26 cellular contexts compared by ENCODE assay signal in the genomic region with DNA sequence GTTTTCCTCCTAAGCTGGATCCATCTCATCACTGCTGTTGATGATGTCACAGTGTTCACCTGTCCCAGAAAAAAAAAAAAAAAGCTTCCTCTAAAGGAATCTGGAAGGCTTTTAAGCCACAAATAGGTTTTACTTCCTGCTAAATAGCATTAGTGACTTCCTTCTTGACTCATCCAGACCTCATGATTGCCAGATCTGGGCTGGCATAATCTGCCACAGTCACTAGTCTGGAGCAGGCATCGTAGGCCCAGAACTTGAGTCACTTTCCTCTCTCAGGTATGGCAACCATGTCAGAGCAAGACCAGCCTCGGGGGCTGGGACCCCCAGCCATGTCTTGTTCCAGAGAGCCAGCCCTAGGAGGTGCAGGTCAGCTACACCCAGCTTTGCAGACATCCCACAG.
DNase-seq lines count a peak whose midpoint lies in the region; ATAC-seq and TF ChIP-seq lines count a peak whose summit lies in the region.
"Had no signal": no experiment of that assay in that cellular context is flagged by ENCODE, and none has a peak within 500 bp of the region (broad histone marks: within the 10 kb centered on the region; RNA-seq: fewer than 3 reads in every experiment).

No MANE protein-coding gene starts in this region.

- H3K4me3 ChIP-seq in PC-9: no peak overlapping the region
- H3K4me3 ChIP-seq in lung: no peak overlapping the region
- H3K4me3 ChIP-seq: dorsolateral prefrontal cortex, gastroesophageal sphincter, K562, left ventricle myocardium inferior, MG63, skin epidermis, thyroid gland had no signal

- H2AFZ ChIP-seq in PC-9: no peak overlapping the region

- intact Hi-C loops in PC-9 (cut with micrococcal nuclease; ENCODE audit: unreplicated experiment): no loop called here

- DNase-seq in Caki2 (ENCODE audit: low read depth) (peak; percentile 4), KBM-7 (peak; percentile 25), PC-9 (peak; percentile 9 to 48), lung (ENCODE audit: low spot score) (no peak), T-helper 1 cell (no peak)
- DNase-seq in activated CD8-positive, alpha-beta memory T cell treated with anti-CD3 and anti-CD28 coated beads for 24 hours: no peak
- no peak for DNase-seq in activated CD4-positive, alpha-beta T cell treated with anti-CD3 and anti-CD28 coated beads for 4 hours
- DNase-seq: activated CD4-positive, alpha-beta T cell treated with anti-CD3 and anti-CD28 coated beads, Interleukin-2, amount 10 ng/mL, durations not matched to agents 7 days and 5 days; activated naive CD4-positive, alpha-beta T cell; activated T-cell treated with anti-CD3 and anti-CD28 coated beads, Interleukin-2, amount 50 U/mL, for 72 hours; CD4-positive, alpha-beta memory T cell; dorsolateral prefrontal cortex; left ventricle myocardium inferior; MG63; naive thymus-derived CD8-positive, alpha-beta T cell; NCI-H1436; NCI-H510A; stimulated activated CD8-positive, alpha-beta memory T cell treated with anti-CD3 and anti-CD28 coated beads, Interleukin-4, amount 100 ng/mL, for 48 hours; stimulated activated naive CD8-positive, alpha-beta T cell treated with anti-CD3 and anti-CD28 coated beads, Interleukin-15, amount 100 ng/mL, for 72 hours; T-helper 9 cell; thyroid gland had no signal

- WGBS in lung, 2 donors: 59 to 63% methylated on average over 2 of the region's 2 CpGs

- BruUV-seq in PC-9 (replicated peaks; lab: Mats Ljungman, UMichigan): no TSS peak

- H3K4me2 ChIP-seq in PC-9: no peak overlapping the region

- no peak for TF ChIP-seq CTCF in PC-9 (conservative IDR thresholded peaks at IDR 0.05)
- TF ChIP-seq CTCF in lung (IDR thresholded peaks at IDR 0.05; ENCODE audit: control extremely low read depth, extremely low read depth): no peak

- peak; percentile 34 for ATAC-seq in lung (ENCODE audit: insufficient read depth, low FRiP score)
- ATAC-seq in GM18909 (IDR thresholded peaks at IDR 0.05; ENCODE audit: poor library complexity, unreplicated experiment): no peak
- ATAC-seq: activated T-cell treated with anti-CD3 and anti-CD28 coated beads, Interleukin-2, amount 50 U/mL, for 72 hours; gastroesophageal sphincter; K562; naive thymus-derived CD8-positive, alpha-beta T cell; stimulated activated naive CD8-positive, alpha-beta T cell treated with anti-CD3 and anti-CD28 coated beads, Interleukin-15, amount 100 ng/mL, for 72 hours had no signal

- no peaks in the 10 kb centered on the region for H3K9me2 ChIP-seq in PC-9 (ENCODE audit: insufficient read depth)

- no peaks in the 10 kb centered on the region for H3K27me3 ChIP-seq in PC-9 (ENCODE audit: insufficient read depth, low read depth)
- no peaks in the 10 kb centered on the region for H3K27me3 ChIP-seq in lung (ENCODE audit: control insufficient read depth, insufficient read depth)
- H3K27me3 ChIP-seq: dorsolateral prefrontal cortex, gastroesophageal sphincter, MG63, thyroid gland had no signal

- H3K4me1 ChIP-seq in PC-9 (replicated peaks; ENCODE audit: insufficient read depth): no peaks in the 10 kb centered on the region
- no peaks in the 10 kb centered on the region for H3K4me1 ChIP-seq in lung (ENCODE audit: control insufficient read depth in 2 of 2, insufficient read depth in 2 of 2, low read length in 2 of 2)
- H3K4me1 ChIP-seq: gastroesophageal sphincter, left ventricle myocardium inferior, thyroid gland had no signal

- in situ Hi-C loops in Caki2 (cut with HindIII; ENCODE audit: low pct_unique_long_range_greater_than_20kb, low sequenced_read_pairs): no loop called here
- in situ Hi-C loops in KBM-7 (cut with MboI; ENCODE audit: low pct_unique_long_range_greater_than_20kb, low sequenced_read_pairs): no loop called here

- CTCF ChIA-PET in PC-9 (lab: Charles Lee): no interaction called here

- H3K27ac ChIP-seq in PC-9 (no peak overlapping the region), lung (ENCODE audit: low read depth in 1 of 2, low read length in 1 of 2) (no peak overlapping the region)
- H3K27ac ChIP-seq: dorsolateral prefrontal cortex, gastroesophageal sphincter, left ventricle myocardium inferior, RWPE1, skin epidermis, thyroid gland had no signal

- no peaks in the 10 kb centered on the region; the same call in 1 of the 2 replicates for H3F3A ChIP-seq in PC-9 (ENCODE audit: insufficient read depth, low read depth)

- H3K9me3 ChIP-seq in PC-9 (ENCODE audit: insufficient read depth, low read depth) (no peaks in the 10 kb centered on the region), lung (ENCODE audit: control insufficient read depth in 2 of 2, insufficient read depth in 1 of 2, low read length in 1 of 2) (no peaks in the 10 kb centered on the region)
- H3K9me3 ChIP-seq: gastroesophageal sphincter, left ventricle myocardium inferior, MG63, thyroid gland had no signal

- H4K20me1 ChIP-seq in PC-9 (ENCODE audit: insufficient read depth): no peaks in the 10 kb centered on the region

- no peaks in the 10 kb centered on the region for H3K79me2 ChIP-seq in PC-9 (ENCODE audit: low read depth)

- H3K36me3 ChIP-seq in PC-9 (ENCODE audit: low read depth) (no peaks in the 10 kb centered on the region), lung (ENCODE audit: control insufficient read depth in 2 of 2, insufficient read depth in 2 of 2, low read length in 2 of 2) (no peaks in the 10 kb centered on the region)
- H3K36me3 ChIP-seq: gastroesophageal sphincter, left ventricle myocardium inferior, MG63, thyroid gland had no signal

- POLR2A ChIA-PET in PC-9 (lab: Charles Lee; ENCODE audit: unreplicated experiment): no interaction called here

Comparison
In these comparisons a context has a peak if more than half of its experiments do, and no peak if none do; other contexts are left out.
1. DNase-seq: peak in Caki2 (single experiment), KBM-7 (single experiment) and PC-9 (2 of 2); none in lung (single experiment), activated CD8-positive, alpha-beta memory T cell treated with anti-CD3 and anti-CD28 coated beads for 24 hours (single experiment), T-helper 1 cell (0 of 5) and activated CD4-positive, alpha-beta T cell treated with anti-CD3 and anti-CD28 coated beads for 4 hours (0 of 2).